In genomic region chr19:40552848-40553247, GRCh38 we compare ENCODE assay signal across 38 cellular contexts.
"Had no signal": no experiment of that assay in that cellular context is flagged by ENCODE, and none has a peak within 500 bp of the region (broad histone marks: within the 10 kb centered on the region; RNA-seq: fewer than 3 reads in every experiment).

No MANE protein-coding gene starts in this region.

- H3K36me3 ChIP-seq: ascending aorta, cardiac muscle cell had no signal

- H3K27ac ChIP-seq: ascending aorta, cardiac muscle cell, VCaP had no signal

- H3K27me3 ChIP-seq: ascending aorta had no signal

- H3K27ac Mint-ChIP-seq: activated CD4-positive, alpha-beta memory T cell treated with anti-CD3 and anti-CD28 coated beads, Interleukin-2, amount 10 ng/mL, durations not matched to agents 7 days and 5 days; activated CD4-positive, alpha-beta T cell treated with anti-CD3 and anti-CD28 coated beads for 36 hours; activated CD4-positive, alpha-beta T cell treated with anti-CD3 and anti-CD28 coated beads, Interleukin-2, amount 10 ng/mL, durations not matched to agents 7 days and 5 days; activated CD8-positive, alpha-beta memory T cell treated with anti-CD3 and anti-CD28 coated beads, Interleukin-2, amount 10 ng/mL, durations not matched to agents 7 days and 5 days; activated CD8-positive, alpha-beta T cell treated with anti-CD3 and anti-CD28 coated beads, Interleukin-2, amount 10 ng/mL, durations not matched to agents 7 days and 5 days; activated naive CD4-positive, alpha-beta T cell treated with anti-CD3 and anti-CD28 coated beads, Interleukin-2, amount 10 ng/mL, durations not matched to agents 7 days and 5 days; activated naive CD4-positive, alpha-beta T cell treated with anti-CD3 and anti-CD28 coated beads, Interleukin-2, amount 50 U/mL, for 24 hours; activated naive CD8-positive, alpha-beta T cell; activated naive CD8-positive, alpha-beta T cell treated with anti-CD3 and anti-CD28 coated beads, Interleukin-2, amount 10 ng/mL, durations not matched to agents 7 days and 5 days; activated naive CD8-positive, alpha-beta T cell treated with anti-CD3 and anti-CD28 coated beads, Interleukin-2, amount 50 U/mL, for 24 hours; activated T-cell treated with anti-CD3 and anti-CD28 coated beads, Interleukin-2, amount 50 U/mL, for 24 hours; activated T-helper 2 cell treated with anti-CD3 and anti-CD28 coated beads, Interferon-gamma antibody, Interleukin-2, Interleukin-4, amounts not matched to agents 10 μg/mL and 5 μg/mL and 100 μg/mL, durations not matched to agents 14 hours and 24 hours and 36 hours; brain; T-helper 1 cell treated with Interleukin-12 subunit alpha and Interleukin-12 subunit beta and Interleukin-4 antibody, amounts not matched to agents 30 μg/mL and 1 μg/mL, for 36 hours; T-helper 2 cell treated with Interferon-gamma antibody and Interleukin-4, amounts not matched to agents 5 μg/mL and 100 μg/mL, for 36 hours had no signal

- H3K4me1 ChIP-seq: ascending aorta had no signal

- H3K4me3 ChIP-seq: ascending aorta, cardiac muscle cell had no signal

- H3K9me3 ChIP-seq: ascending aorta had no signal

- FAIRE-seq: bronchial epithelial cell, TTC549 had no signal

- H3K4me3 Mint-ChIP-seq: activated CD4-positive, alpha-beta memory T cell treated with anti-CD3 and anti-CD28 coated beads, Interleukin-2, amount 10 ng/mL, durations not matched to agents 7 days and 5 days; activated CD4-positive, alpha-beta T cell treated with anti-CD3 and anti-CD28 coated beads for 36 hours; activated CD4-positive, alpha-beta T cell treated with anti-CD3 and anti-CD28 coated beads, Interleukin-2, amount 10 ng/mL, durations not matched to agents 7 days and 5 days; activated CD8-positive, alpha-beta memory T cell treated with anti-CD3 and anti-CD28 coated beads, Interleukin-2, amount 10 ng/mL, durations not matched to agents 7 days and 5 days; activated CD8-positive, alpha-beta T cell treated with anti-CD3 and anti-CD28 coated beads, Interleukin-2, amount 10 ng/mL, durations not matched to agents 7 days and 5 days; activated naive CD4-positive, alpha-beta T cell treated with anti-CD3 and anti-CD28 coated beads, Interleukin-2, amount 10 ng/mL, durations not matched to agents 7 days and 5 days; activated naive CD4-positive, alpha-beta T cell treated with anti-CD3 and anti-CD28 coated beads, Interleukin-2, amount 50 U/mL, for 24 hours; activated naive CD8-positive, alpha-beta T cell; activated naive CD8-positive, alpha-beta T cell treated with anti-CD3 and anti-CD28 coated beads, Interleukin-2, amount 10 ng/mL, durations not matched to agents 7 days and 5 days; activated naive CD8-positive, alpha-beta T cell treated with anti-CD3 and anti-CD28 coated beads, Interleukin-2, amount 50 U/mL, for 24 hours; activated T-cell treated with anti-CD3 and anti-CD28 coated beads, Interleukin-2, amount 50 U/mL, for 24 hours; brain; central memory CD8-positive, alpha-beta T cell; T-helper 1 cell treated with Interleukin-12 subunit alpha and Interleukin-12 subunit beta and Interleukin-4 antibody, amounts not matched to agents 30 μg/mL and 1 μg/mL, for 36 hours; T-helper 2 cell treated with Interferon-gamma antibody and Interleukin-4, amounts not matched to agents 5 μg/mL and 100 μg/mL, for 36 hours had no signal

- H3K36me3 Mint-ChIP-seq: activated CD8-positive, alpha-beta memory T cell treated with anti-CD3 and anti-CD28 coated beads, Interleukin-2, amount 10 ng/mL, durations not matched to agents 7 days and 5 days; activated naive CD4-positive, alpha-beta T cell treated with anti-CD3 and anti-CD28 coated beads, Interleukin-2, amount 10 ng/mL, durations not matched to agents 7 days and 5 days; activated naive CD8-positive, alpha-beta T cell; activated naive CD8-positive, alpha-beta T cell treated with anti-CD3 and anti-CD28 coated beads, Interleukin-2, amount 10 ng/mL, durations not matched to agents 7 days and 5 days had no signal

- DNase-seq: activated CD4-positive, alpha-beta memory T cell treated with anti-CD3 and anti-CD28 coated beads, Interleukin-2, amount 10 ng/mL, durations not matched to agents 7 days and 5 days; activated CD4-positive, alpha-beta T cell treated with anti-CD3 and anti-CD28 coated beads for 1 hour; activated CD4-positive, alpha-beta T cell treated with anti-CD3 and anti-CD28 coated beads for 36 hours; activated CD4-positive, alpha-beta T cell treated with anti-CD3 and anti-CD28 coated beads for 48 hours; activated CD4-positive, alpha-beta T cell treated with anti-CD3 and anti-CD28 coated beads, Interleukin-2, amount 10 ng/mL, durations not matched to agents 7 days and 5 days; activated CD4-positive, alpha-beta T cell treated with anti-CD3 and anti-CD28 coated beads, Interleukin-2, amount 50 U/mL, for 48 hours; activated CD4-positive, CD25-positive, alpha-beta regulatory T cell; activated CD8-positive, alpha-beta memory T cell treated with anti-CD3 and anti-CD28 coated beads for 24 hours; activated CD8-positive, alpha-beta memory T cell treated with anti-CD3 and anti-CD28 coated beads, Interleukin-2, amount 10 ng/mL, durations not matched to agents 7 days and 5 days; activated CD8-positive, alpha-beta memory T cell treated with anti-CD3 and anti-CD28 coated beads, Interleukin-2, amount 50 U/mL, for 48 hours; activated CD8-positive, alpha-beta T cell treated with anti-CD3 and anti-CD28 coated beads, Interleukin-2, amount 10 ng/mL, durations not matched to agents 7 days and 5 days; activated effector memory CD4-positive, alpha-beta T cell treated with Interleukin-2 at 50 U/mL for 16 hours; activated gamma-delta T cell; activated naive CD4-positive, alpha-beta T cell treated with anti-CD3 and anti-CD28 coated beads, Interleukin-2, amount 10 ng/mL, durations not matched to agents 7 days and 5 days; activated naive CD4-positive, alpha-beta T cell treated with Interleukin-2 at 50 U/mL for 16 hours; activated naive CD8-positive, alpha-beta T cell treated with anti-CD3 and anti-CD28 coated beads, Interleukin-2, amount 10 ng/mL, durations not matched to agents 7 days and 5 days; activated naive CD8-positive, alpha-beta T cell treated with anti-CD3 and anti-CD28 coated beads, Interleukin-2, amount 50 U/mL, for 24 hours; activated T-cell treated with anti-CD3 and anti-CD28 coated beads, Interleukin-2, amount 50 U/mL, for 24 hours; activated T-cell treated with anti-CD3 and anti-CD28 coated beads, Interleukin-2, amount 50 U/mL, for 48 hours; amygdala; anterior cingulate cortex; caudate nucleus; cerebellar nuclear complex; T-helper 2 cell; T-helper 9 cell had no signal

- ATAC-seq: activated CD4-positive, alpha-beta T cell treated with anti-CD3 and anti-CD28 coated beads for 36 hours; activated CD4-positive, CD25-positive, alpha-beta regulatory T cell treated with anti-CD3 and anti-CD28 coated beads, Interleukin-2, amount 50 U/mL, for 24 hours; activated CD8-positive, alpha-beta memory T cell treated with anti-CD3 and anti-CD28 coated beads, Interleukin-2, amount 10 ng/mL, durations not matched to agents 7 days and 5 days; activated CD8-positive, alpha-beta T cell treated with anti-CD3 and anti-CD28 coated beads, Interleukin-2, amount 10 ng/mL, durations not matched to agents 7 days and 5 days; activated naive CD8-positive, alpha-beta T cell treated with anti-CD3 and anti-CD28 coated beads, Interleukin-2, amount 50 U/mL, for 24 hours had no signal

- H3K9me3 Mint-ChIP-seq: activated CD4-positive, alpha-beta memory T cell treated with anti-CD3 and anti-CD28 coated beads, Interleukin-2, amount 10 ng/mL, durations not matched to agents 7 days and 5 days; activated CD4-positive, alpha-beta T cell treated with anti-CD3 and anti-CD28 coated beads, Interleukin-2, amount 10 ng/mL, durations not matched to agents 7 days and 5 days; activated naive CD4-positive, alpha-beta T cell treated with anti-CD3 and anti-CD28 coated beads, Interleukin-2, amount 10 ng/mL, durations not matched to agents 7 days and 5 days; activated naive CD4-positive, alpha-beta T cell treated with anti-CD3 and anti-CD28 coated beads, Interleukin-2, amount 50 U/mL, for 24 hours; activated naive CD8-positive, alpha-beta T cell treated with anti-CD3 and anti-CD28 coated beads, Interleukin-2, amount 10 ng/mL, durations not matched to agents 7 days and 5 days; activated naive CD8-positive, alpha-beta T cell treated with anti-CD3 and anti-CD28 coated beads, Interleukin-2, amount 50 U/mL, for 24 hours; activated T-cell treated with anti-CD3 and anti-CD28 coated beads, Interleukin-2, amount 50 U/mL, for 24 hours; activated T-helper 2 cell treated with anti-CD3 and anti-CD28 coated beads, Interferon-gamma antibody, Interleukin-2, Interleukin-4, amounts not matched to agents 10 μg/mL and 5 μg/mL and 100 μg/mL, durations not matched to agents 14 hours and 24 hours and 36 hours; central memory CD8-positive, alpha-beta T cell; T-helper 1 cell treated with Interleukin-12 subunit alpha and Interleukin-12 subunit beta and Interleukin-4 antibody, amounts not matched to agents 30 μg/mL and 1 μg/mL, for 36 hours; T-helper 2 cell treated with Interferon-gamma antibody and Interleukin-4, amounts not matched to agents 5 μg/mL and 100 μg/mL, for 36 hours had no signal
